In the genomic region with DNA sequence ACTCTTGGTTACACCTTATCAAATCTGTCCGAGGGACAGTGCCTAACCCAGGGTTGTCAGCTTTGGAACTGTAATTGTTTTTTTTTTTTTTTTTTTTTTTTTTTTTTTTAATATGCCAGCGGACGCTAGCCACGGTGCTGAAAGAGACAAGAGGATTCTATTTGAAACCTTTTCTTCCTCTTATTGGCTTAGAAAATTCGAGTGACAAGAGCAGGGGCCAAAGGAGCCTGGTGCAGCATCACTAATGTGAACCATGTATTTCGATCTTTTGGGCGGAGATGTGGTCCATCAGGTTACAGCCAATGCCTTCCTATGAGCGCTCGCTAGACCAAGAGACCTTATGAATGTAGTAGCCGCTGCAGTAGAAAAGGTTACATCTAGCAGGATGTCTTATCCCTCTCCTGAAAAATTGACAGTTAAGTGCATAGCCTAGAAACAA, we compare ENCODE assay signal across 11 cellular contexts. TPM values are rescaled to one million over a fixed set of nuclear protein-coding genes. Genes with fewer than 3 reads are reported as not detected.
DNase-seq lines count a peak whose midpoint lies in the region; ATAC-seq, FAIRE-seq and TF ChIP-seq lines count a peak whose summit lies in the region.
"Had no signal": no experiment of that assay in that cellular context is flagged by ENCODE, and none has a peak within 500 bp of the region (broad histone marks: within the 10 kb centered on the region; RNA-seq: fewer than 3 reads in every experiment).

No MANE protein-coding gene starts in this region.

- TF ChIP-seq POLR2A in A549 (IDR thresholded peaks at IDR 0.05; ENCODE audit: low read length) = no peak

- no peak for DNase-seq in A549 (ENCODE audit: low read depth in 1 of 2, low spot score in 1 of 2)
- DNase-seq in WERI-Rb-1 = no peak
- no peak for DNase-seq in GDM1 (lab: John Stamatoyannopoulos, UW)
- DNase-seq in NK-92 treated with Interleukin-12 subunit alpha and Interleukin-12 subunit beta, amount 100 ng/mL, for 24 hours (lab: John Stamatoyannopoulos, UW) = no peak
- DNase-seq: effector memory CD4-positive, alpha-beta T cell had no signal

- H3K27me3 ChIP-seq in WERI-Rb-1 (ENCODE audit: insufficient read depth, low read depth, severe bottlenecking) (no peaks in the 10 kb centered on the region), iPS-15b (ENCODE audit: control insufficient read depth, insufficient read depth, low read length) (peaks cover 19% of the 10 kb centered on the region)

- no peak for FAIRE-seq in A549 (lab: Jason Lieb, UNC)
- FAIRE-seq: keratinocyte, TTC549 had no signal

- H3K4me2 ChIP-seq in A549 = no peak overlapping the region

- H3K9ac ChIP-seq in iPS-15b (ENCODE audit: low read depth, low read length) = no peak overlapping the region

- POLR2A ChIA-PET in A549 (lab: Yijun Ruan, JAX) = interaction anchor here (0.7 kb wide), 1 partner anchor 125 kb away, joined by 3 read pairs; no protein-coding TSS in a partner anchor
- POLR2A ChIA-PET in HEK293 (lab: Yijun Ruan, JAX) = no interaction called here

- H3K9me3 ChIP-seq in A549 = no peaks in the 10 kb centered on the region
- no peaks in the 10 kb centered on the region for H3K9me3 ChIP-seq in HEK293 (ENCODE audit: control insufficient read depth, insufficient read depth, low read depth, low read length)
- H3K9me3 ChIP-seq in WERI-Rb-1 (ENCODE audit: severe bottlenecking) = no peaks in the 10 kb centered on the region
- H3K9me3 ChIP-seq in iPS-15b (ENCODE audit: control insufficient read depth, insufficient read depth, low read length) = no peaks in the 10 kb centered on the region

- WGBS in A549 (ENCODE audit: missing lambda C conversion rate) = 27% methylated on average over 10 of the region's 10 CpGs

- H3K4me1 ChIP-seq in A549 (no peaks in the 10 kb centered on the region), HEK293 (ENCODE audit: control insufficient read depth, insufficient read depth, low read length) (no peaks in the 10 kb centered on the region), iPS-15b (ENCODE audit: control insufficient read depth, insufficient read depth, low read length) (peaks cover 2% of the 10 kb centered on the region)

- TF ChIP-seq RAD21 in A549 (conservative IDR thresholded peaks at IDR 0.05 in 1 of 2, IDR thresholded peaks at IDR 0.05 in 1 of 2) = no peak

- H3K4me3 ChIP-seq in A549 (no peak overlapping the region), HEK293 (ENCODE audit: low read depth, low read length) (no peak overlapping the region), WERI-Rb-1 (ENCODE audit: low read depth, low read length) (peak overlapping the region; percentile 52), iPS-15b (ENCODE audit: low read depth, low read length) (peak overlapping the region; percentile 63)

- TF ChIP-seq EP300 in A549 (IDR thresholded peaks at IDR 0.05) = no peak

- no peak for TF ChIP-seq CTCF in A549 (IDR thresholded peaks at IDR 0.05)
- TF ChIP-seq CTCF in HEK293 (tag by site-specific recombination; IDR thresholded peaks at IDR 0.05) = no peak
- TF ChIP-seq CTCF in WERI-Rb-1 (IDR thresholded peaks at IDR 0.05; ENCODE audit: low read depth, low read length) = no peak

- H3K27ac ChIP-seq in A549 (no peak overlapping the region), HEK293 (ENCODE audit: extremely low read depth, low read depth, low read length) (no peak overlapping the region), WERI-Rb-1 (peak overlapping the region; percentile 73)

- ATAC-seq in A549 (no peak), HG03095 (IDR thresholded peaks at IDR 0.05; ENCODE audit: unreplicated experiment) (no peak), HG03354 (IDR thresholded peaks at IDR 0.05; ENCODE audit: poor library complexity, severe bottlenecking, unreplicated experiment) (no peak)

- CTCF ChIA-PET in A549 (lab: Yijun Ruan, JAX) (interaction anchor here (0.6 kb wide), 2 partner anchors 152 to 493 kb away, joined by 3 read pairs; no protein-coding TSS in a partner anchor), HEK293 (lab: Yijun Ruan, JAX) (no interaction called here)

- H3K36me3 ChIP-seq in HEK293 (ENCODE audit: control insufficient read depth in 2 of 2, insufficient read depth in 1 of 2, low read length in 2 of 2) (no peaks in the 10 kb centered on the region), WERI-Rb-1 (no peaks in the 10 kb centered on the region), iPS-15b (ENCODE audit: control insufficient read depth, insufficient read depth, low read length) (no peaks in the 10 kb centered on the region)

TF ChIP-seq in A549, 52 proteins besides CTCF, POLR2A, EP300 and RAD21 (continues in another document):
- TF ChIP-seq, protein P1, sequence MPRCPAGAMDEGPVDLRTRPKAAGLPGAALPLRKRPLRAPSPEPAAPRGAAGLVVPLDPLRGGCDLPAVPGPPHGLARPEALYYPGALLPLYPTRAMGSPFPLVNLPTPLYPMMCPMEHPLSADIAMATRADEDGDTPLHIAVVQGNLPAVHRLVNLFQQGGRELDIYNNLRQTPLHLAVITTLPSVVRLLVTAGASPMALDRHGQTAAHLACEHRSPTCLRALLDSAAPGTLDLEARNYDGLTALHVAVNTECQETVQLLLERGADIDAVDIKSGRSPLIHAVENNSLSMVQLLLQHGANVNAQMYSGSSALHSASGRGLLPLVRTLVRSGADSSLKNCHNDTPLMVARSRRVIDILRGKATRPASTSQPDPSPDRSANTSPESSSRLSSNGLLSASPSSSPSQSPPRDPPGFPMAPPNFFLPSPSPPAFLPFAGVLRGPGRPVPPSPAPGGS (IDR thresholded peaks at IDR 0.05) = no peak
- TF ChIP-seq, protein P2, sequence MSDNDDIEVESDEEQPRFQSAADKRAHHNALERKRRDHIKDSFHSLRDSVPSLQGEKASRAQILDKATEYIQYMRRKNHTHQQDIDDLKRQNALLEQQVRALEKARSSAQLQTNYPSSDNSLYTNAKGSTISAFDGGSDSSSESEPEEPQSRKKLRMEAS (IDR thresholded peaks at IDR 0.05) = no peak
- TF ChIP-seq RARB (CRISPR knock-in tag; IDR thresholded peaks at IDR 0.05) = no peak
- TF ChIP-seq MYC (IDR thresholded peaks at IDR 0.05; ENCODE audit: borderline replicate concordance, low read length) = no peak
- no peak for TF ChIP-seq TFCP2L1 (CRISPR knock-in tag; IDR thresholded peaks at IDR 0.05)
- no peak for TF ChIP-seq ZFP36 (IDR thresholded peaks at IDR 0.05; ENCODE audit: borderline replicate concordance, partially characterized antibody)

TF ChIP-seq in HEK293, 187 proteins besides CTCF, POLR2A, EP300 and RAD21:
- TF ChIP-seq ZNF169 (tag by site-specific recombination; IDR thresholded peaks at IDR 0.05) = no peak
- TF ChIP-seq, protein P3, sequence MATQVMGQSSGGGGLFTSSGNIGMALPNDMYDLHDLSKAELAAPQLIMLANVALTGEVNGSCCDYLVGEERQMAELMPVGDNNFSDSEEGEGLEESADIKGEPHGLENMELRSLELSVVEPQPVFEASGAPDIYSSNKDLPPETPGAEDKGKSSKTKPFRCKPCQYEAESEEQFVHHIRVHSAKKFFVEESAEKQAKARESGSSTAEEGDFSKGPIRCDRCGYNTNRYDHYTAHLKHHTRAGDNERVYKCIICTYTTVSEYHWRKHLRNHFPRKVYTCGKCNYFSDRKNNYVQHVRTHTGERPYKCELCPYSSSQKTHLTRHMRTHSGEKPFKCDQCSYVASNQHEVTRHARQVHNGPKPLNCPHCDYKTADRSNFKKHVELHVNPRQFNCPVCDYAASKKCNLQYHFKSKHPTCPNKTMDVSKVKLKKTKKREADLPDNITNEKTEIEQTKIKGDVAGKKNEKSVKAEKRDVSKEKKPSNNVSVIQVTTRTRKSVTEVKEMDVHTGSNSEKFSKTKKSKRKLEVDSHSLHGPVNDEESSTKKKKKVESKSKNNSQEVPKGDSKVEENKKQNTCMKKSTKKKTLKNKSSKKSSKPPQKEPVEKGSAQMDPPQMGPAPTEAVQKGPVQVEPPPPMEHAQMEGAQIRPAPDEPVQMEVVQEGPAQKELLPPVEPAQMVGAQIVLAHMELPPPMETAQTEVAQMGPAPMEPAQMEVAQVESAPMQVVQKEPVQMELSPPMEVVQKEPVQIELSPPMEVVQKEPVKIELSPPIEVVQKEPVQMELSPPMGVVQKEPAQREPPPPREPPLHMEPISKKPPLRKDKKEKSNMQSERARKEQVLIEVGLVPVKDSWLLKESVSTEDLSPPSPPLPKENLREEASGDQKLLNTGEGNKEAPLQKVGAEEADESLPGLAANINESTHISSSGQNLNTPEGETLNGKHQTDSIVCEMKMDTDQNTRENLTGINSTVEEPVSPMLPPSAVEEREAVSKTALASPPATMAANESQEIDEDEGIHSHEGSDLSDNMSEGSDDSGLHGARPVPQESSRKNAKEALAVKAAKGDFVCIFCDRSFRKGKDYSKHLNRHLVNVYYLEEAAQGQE (tag by site-specific recombination; IDR thresholded peaks at IDR 0.05) = peak; percentile 80
- TF ChIP-seq ZNF610 (tag by site-specific recombination; IDR thresholded peaks at IDR 0.05; ENCODE audit: borderline replicate concordance) = no peak
TF ChIP-seq in HEK293: peak in this region for 1.

RNA-seq across cellular contexts. Expression of a gene that starts 0.9 kb away (rescaled TPM):
- polyA plus RNA-seq in A549 (2011; rRNA removed) (0.13 and 0.15 TPM in 2 replicates), A549 (2017; fragmentation: RNase III; extraction: RNeasy Plus Mini Kit Qiagen cat#74134 plus additional on column Dnase treatment) (0.08 to 0.15 TPM in 2 of 3 replicates, not detected in the other)
- polyA plus RNA-seq in A549 (2012; cell fraction: cytosol; rRNA removed) = not detected in 2 replicates
- polyA plus RNA-seq in A549 (2012; cell fraction: nucleus; rRNA removed) = not detected in 2 replicates
- 0.50 TPM in 1 of 2 replicates, not detected in the other for polyA minus RNA-seq in A549 (2011; rRNA and poly(A)+ RNA removed)

Comparison
In these comparisons a context has a peak if more than half of its experiments do, and no peak if none do; other contexts are left out.
1. H3K4me3 ChIP-seq: peak in WERI-Rb-1 (single experiment) and iPS-15b (single experiment); none in A549 (single experiment) and HEK293 (single experiment).